1 cellular context compared by ENCODE assay signal in the genomic region with DNA sequence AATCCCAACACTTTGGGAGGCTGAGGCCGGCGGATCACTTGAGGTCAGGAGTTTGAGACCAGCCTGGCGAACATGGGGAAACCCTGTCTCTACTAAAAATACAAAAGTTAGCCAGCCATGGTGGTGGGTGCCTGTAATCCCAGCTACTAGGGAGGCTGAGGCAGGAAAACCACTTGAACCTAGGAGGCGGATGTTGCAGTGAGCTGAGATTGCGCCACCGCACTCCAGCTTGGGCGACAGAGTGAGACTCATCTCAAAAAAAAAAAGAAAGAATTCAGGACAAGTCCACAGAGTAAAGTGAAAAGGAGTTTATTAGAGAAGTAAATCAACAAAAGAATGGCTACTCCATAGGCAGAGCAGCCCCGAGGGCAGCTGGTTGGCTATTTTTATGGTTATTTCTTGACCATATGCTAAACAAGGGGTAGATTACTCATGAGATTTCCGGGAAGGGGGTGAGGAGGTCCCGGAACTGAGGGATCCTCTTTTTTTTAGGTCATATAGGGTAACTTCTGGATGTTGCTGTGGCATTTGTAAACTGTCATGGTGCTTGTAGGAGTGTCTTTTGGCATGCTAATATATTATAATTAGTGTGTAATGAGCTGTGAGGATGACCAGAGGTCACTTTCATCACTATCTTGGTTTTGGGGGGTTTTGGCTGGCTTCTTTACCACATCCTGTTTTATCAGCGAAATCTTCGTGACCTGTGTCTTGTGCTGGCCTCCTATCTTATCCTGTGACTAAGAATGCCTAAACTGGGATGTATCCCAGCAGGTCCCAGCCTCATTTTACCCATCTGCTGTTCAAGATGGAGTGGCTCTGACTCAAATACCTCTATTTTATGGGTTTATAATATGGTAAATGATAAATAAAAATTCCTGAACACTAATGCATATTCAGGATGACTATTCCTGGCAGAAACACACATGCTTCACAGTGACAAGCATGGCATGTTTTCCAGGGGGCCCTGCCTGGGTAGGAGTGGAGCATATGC.
TF ChIP-seq lines count a peak whose summit lies in the region.

No MANE protein-coding gene starts in this region.

TF ChIP-seq in K562, 482 proteins besides CTCF, POLR2A, EP300 and RAD21 (continues in another document):
- TF ChIP-seq SREBF2 (CRISPR knock-in tag; IDR thresholded peaks at IDR 0.05) (no peak), FOXK2 (conservative IDR thresholded peaks at IDR 0.05 in 1 of 2, IDR thresholded peaks at IDR 0.05 in 1 of 2; ENCODE audit: low read depth in 2 of 2) (no peak), PYGO2 (tag; IDR thresholded peaks at IDR 0.05) (0 out of 2 replicates have a peak, but pooled peaks have one; percentile 45), ZNF165 (CRISPR knock-in tag; IDR thresholded peaks at IDR 0.05; ENCODE audit: borderline replicate concordance) (no peak), TEAD1 (CRISPR knock-in tag; IDR thresholded peaks at IDR 0.05) (peak in 1 of 2 experiments; percentile 73; a peak in 1 of 4 replicates), ZNF79 (CRISPR knock-in tag; IDR thresholded peaks at IDR 0.05; ENCODE audit: low read depth) (peak; percentile 76; the same call in 1 of the 2 replicates), ZBTB7A (IDR thresholded peaks at IDR 0.05; ENCODE audit: borderline replicate concordance, control insufficient read depth, low read depth, low read length) (no peak), BCL6 (CRISPR knock-in tag; IDR thresholded peaks at IDR 0.05) (peak; percentile 80; the same call in 1 of the 2 replicates), ZNF197 (CRISPR knock-in tag; IDR thresholded peaks at IDR 0.05; ENCODE audit: low read depth) (0 out of 2 replicates have a peak, but pooled peaks have one; percentile 53), ZNF583 (CRISPR knock-in tag; IDR thresholded peaks at IDR 0.05) (peak; percentile 54; the same call in 1 of the 2 replicates), EP400 (IDR thresholded peaks at IDR 0.05) (no peak), CEBPB (tag; IDR thresholded peaks at IDR 0.05) (peak; percentile 79), KDM4B (IDR thresholded peaks at IDR 0.05; ENCODE audit: borderline replicate concordance in 2 of 2, low read depth in 1 of 2) (no peak), CC2D1A (IDR thresholded peaks at IDR 0.05) (peak; percentile 63; the same call in 1 of the 2 replicates), BHLHE40 (IDR thresholded peaks at IDR 0.05; ENCODE audit: low read length) (peak; percentile 33; the same call in 1 of the 2 replicates), KDM2B (CRISPR knock-in tag; IDR thresholded peaks at IDR 0.05) (no peak), GATA2 (CRISPR knock-in tag; IDR thresholded peaks at IDR 0.05) (no peak), PHF8 (IDR thresholded peaks at IDR 0.05; ENCODE audit: borderline replicate concordance, low read length) (no peak), ILK (tag; IDR thresholded peaks at IDR 0.05; ENCODE audit: borderline replicate concordance, low read depth) (no peak), SLC30A9 (CRISPR knock-in tag; IDR thresholded peaks at IDR 0.05) (no peak), RAD51 (IDR thresholded peaks at IDR 0.05; ENCODE audit: borderline replicate concordance, low read depth) (no peak), TGIF2 (CRISPR knock-in tag; IDR thresholded peaks at IDR 0.05) (no peak), SMAD3 (CRISPR knock-in tag; conservative IDR thresholded peaks at IDR 0.05) (peak; percentile 88)
- TF ChIP-seq, protein P1, sequence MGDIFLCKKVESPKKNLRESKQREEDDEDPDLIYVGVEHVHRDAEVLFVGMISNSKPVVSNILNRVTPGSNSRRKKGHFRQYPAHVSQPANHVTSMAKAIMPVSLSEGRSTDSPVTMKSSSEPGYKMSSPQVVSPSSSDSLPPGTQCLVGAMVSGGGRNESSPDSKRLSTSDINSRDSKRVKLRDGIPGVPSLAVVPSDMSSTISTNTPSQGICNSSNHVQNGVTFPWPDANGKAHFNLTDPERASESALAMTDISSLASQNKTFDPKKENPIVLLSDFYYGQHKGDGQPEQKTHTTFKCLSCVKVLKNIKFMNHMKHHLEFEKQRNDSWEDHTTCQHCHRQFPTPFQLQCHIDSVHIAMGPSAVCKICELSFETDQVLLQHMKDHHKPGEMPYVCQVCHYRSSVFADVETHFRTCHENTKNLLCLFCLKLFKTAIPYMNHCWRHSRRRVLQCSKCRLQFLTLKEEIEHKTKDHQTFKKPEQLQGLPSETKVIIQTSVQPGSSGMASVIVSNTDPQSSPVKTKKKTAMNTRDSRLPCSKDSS (IDR thresholded peaks at IDR 0.05; ENCODE audit: low read depth, partially characterized antibody): no peak
- TF ChIP-seq, protein P2, sequence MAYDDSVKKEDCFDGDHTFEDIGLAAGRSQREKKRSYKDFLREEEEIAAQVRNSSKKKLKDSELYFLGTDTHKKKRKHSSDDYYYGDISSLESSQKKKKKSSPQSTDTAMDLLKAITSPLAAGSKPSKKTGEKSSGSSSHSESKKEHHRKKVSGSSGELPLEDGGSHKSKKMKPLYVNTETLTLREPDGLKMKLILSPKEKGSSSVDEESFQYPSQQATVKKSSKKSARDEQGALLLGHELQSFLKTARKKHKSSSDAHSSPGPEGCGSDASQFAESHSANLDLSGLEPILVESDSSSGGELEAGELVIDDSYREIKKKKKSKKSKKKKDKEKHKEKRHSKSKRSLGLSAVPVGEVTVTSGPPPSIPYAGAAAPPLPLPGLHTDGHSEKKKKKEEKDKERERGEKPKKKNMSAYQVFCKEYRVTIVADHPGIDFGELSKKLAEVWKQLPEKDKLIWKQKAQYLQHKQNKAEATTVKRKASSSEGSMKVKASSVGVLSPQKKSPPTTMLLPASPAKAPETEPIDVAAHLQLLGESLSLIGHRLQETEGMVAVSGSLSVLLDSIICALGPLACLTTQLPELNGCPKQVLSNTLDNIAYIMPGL (CRISPR knock-in tag; IDR thresholded peaks at IDR 0.05): no peak
- TF ChIP-seq, protein P3, sequence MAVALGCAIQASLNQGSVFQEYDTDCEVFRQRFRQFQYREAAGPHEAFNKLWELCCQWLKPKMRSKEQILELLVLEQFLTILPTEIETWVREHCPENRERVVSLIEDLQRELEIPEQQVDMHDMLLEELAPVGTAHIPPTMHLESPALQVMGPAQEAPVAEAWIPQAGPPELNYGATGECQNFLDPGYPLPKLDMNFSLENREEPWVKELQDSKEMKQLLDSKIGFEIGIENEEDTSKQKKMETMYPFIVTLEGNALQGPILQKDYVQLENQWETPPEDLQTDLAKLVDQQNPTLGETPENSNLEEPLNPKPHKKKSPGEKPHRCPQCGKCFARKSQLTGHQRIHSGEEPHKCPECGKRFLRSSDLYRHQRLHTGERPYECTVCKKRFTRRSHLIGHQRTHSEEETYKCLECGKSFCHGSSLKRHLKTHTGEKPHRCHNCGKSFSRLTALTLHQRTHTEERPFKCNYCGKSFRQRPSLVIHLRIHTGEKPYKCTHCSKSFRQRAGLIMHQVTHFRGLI (CRISPR knock-in tag; IDR thresholded peaks at IDR 0.05): 0 out of 2 replicates have a peak, but pooled peaks have one; percentile 18
- TF ChIP-seq, protein P4, sequence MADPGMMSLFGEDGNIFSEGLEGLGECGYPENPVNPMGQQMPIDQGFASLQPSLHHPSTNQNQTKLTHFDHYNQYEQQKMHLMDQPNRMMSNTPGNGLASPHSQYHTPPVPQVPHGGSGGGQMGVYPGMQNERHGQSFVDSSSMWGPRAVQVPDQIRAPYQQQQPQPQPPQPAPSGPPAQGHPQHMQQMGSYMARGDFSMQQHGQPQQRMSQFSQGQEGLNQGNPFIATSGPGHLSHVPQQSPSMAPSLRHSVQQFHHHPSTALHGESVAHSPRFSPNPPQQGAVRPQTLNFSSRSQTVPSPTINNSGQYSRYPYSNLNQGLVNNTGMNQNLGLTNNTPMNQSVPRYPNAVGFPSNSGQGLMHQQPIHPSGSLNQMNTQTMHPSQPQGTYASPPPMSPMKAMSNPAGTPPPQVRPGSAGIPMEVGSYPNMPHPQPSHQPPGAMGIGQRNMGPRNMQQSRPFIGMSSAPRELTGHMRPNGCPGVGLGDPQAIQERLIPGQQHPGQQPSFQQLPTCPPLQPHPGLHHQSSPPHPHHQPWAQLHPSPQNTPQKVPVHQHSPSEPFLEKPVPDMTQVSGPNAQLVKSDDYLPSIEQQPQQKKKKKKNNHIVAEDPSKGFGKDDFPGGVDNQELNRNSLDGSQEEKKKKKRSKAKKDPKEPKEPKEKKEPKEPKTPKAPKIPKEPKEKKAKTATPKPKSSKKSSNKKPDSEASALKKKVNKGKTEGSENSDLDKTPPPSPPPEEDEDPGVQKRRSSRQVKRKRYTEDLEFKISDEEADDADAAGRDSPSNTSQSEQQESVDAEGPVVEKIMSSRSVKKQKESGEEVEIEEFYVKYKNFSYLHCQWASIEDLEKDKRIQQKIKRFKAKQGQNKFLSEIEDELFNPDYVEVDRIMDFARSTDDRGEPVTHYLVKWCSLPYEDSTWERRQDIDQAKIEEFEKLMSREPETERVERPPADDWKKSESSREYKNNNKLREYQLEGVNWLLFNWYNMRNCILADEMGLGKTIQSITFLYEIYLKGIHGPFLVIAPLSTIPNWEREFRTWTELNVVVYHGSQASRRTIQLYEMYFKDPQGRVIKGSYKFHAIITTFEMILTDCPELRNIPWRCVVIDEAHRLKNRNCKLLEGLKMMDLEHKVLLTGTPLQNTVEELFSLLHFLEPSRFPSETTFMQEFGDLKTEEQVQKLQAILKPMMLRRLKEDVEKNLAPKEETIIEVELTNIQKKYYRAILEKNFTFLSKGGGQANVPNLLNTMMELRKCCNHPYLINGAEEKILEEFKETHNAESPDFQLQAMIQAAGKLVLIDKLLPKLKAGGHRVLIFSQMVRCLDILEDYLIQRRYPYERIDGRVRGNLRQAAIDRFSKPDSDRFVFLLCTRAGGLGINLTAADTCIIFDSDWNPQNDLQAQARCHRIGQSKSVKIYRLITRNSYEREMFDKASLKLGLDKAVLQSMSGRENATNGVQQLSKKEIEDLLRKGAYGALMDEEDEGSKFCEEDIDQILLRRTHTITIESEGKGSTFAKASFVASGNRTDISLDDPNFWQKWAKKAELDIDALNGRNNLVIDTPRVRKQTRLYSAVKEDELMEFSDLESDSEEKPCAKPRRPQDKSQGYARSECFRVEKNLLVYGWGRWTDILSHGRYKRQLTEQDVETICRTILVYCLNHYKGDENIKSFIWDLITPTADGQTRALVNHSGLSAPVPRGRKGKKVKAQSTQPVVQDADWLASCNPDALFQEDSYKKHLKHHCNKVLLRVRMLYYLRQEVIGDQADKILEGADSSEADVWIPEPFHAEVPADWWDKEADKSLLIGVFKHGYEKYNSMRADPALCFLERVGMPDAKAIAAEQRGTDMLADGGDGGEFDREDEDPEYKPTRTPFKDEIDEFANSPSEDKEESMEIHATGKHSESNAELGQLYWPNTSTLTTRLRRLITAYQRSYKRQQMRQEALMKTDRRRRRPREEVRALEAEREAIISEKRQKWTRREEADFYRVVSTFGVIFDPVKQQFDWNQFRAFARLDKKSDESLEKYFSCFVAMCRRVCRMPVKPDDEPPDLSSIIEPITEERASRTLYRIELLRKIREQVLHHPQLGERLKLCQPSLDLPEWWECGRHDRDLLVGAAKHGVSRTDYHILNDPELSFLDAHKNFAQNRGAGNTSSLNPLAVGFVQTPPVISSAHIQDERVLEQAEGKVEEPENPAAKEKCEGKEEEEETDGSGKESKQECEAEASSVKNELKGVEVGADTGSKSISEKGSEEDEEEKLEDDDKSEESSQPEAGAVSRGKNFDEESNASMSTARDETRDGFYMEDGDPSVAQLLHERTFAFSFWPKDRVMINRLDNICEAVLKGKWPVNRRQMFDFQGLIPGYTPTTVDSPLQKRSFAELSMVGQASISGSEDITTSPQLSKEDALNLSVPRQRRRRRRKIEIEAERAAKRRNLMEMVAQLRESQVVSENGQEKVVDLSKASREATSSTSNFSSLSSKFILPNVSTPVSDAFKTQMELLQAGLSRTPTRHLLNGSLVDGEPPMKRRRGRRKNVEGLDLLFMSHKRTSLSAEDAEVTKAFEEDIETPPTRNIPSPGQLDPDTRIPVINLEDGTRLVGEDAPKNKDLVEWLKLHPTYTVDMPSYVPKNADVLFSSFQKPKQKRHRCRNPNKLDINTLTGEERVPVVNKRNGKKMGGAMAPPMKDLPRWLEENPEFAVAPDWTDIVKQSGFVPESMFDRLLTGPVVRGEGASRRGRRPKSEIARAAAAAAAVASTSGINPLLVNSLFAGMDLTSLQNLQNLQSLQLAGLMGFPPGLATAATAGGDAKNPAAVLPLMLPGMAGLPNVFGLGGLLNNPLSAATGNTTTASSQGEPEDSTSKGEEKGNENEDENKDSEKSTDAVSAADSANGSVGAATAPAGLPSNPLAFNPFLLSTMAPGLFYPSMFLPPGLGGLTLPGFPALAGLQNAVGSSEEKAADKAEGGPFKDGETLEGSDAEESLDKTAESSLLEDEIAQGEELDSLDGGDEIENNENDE (IDR thresholded peaks at IDR 0.05; ENCODE audit: low read depth, low read length): no peak
- TF ChIP-seq, protein P5, sequence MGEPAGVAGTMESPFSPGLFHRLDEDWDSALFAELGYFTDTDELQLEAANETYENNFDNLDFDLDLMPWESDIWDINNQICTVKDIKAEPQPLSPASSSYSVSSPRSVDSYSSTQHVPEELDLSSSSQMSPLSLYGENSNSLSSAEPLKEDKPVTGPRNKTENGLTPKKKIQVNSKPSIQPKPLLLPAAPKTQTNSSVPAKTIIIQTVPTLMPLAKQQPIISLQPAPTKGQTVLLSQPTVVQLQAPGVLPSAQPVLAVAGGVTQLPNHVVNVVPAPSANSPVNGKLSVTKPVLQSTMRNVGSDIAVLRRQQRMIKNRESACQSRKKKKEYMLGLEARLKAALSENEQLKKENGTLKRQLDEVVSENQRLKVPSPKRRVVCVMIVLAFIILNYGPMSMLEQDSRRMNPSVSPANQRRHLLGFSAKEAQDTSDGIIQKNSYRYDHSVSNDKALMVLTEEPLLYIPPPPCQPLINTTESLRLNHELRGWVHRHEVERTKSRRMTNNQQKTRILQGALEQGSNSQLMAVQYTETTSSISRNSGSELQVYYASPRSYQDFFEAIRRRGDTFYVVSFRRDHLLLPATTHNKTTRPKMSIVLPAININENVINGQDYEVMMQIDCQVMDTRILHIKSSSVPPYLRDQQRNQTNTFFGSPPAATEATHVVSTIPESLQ (CRISPR knock-in tag; IDR thresholded peaks at IDR 0.05): no peak
